In genomic region chr12:6837370-6838060, GRCh38 we compare ENCODE assay signal across 24 cellular contexts. TPM values are rescaled to one million over a fixed set of nuclear protein-coding genes. Genes with fewer than 3 reads are reported as not detected.
DNase-seq lines count a peak whose midpoint lies in the region; ATAC-seq, FAIRE-seq and TF ChIP-seq lines count a peak whose summit lies in the region.
"Had no signal": no experiment of that assay in that cellular context is flagged by ENCODE, and none has a peak within 500 bp of the region (broad histone marks: within the 10 kb centered on the region; RNA-seq: fewer than 3 reads in every experiment).

No MANE protein-coding gene starts in this region.

- no peak overlapping the region for H3K27ac Mint-ChIP-seq in Caco-2 (ENCODE audit: unreplicated experiment)
- H3K27ac Mint-ChIP-seq: B cell; CD8-positive, alpha-beta T cell; GM23338; HFFc6 had no signal

- peak overlapping the region; percentile 21 for H2BK120ac ChIP-seq in neuronal stem cell (ENCODE audit: low read depth, low read length)

- peaks cover 33% of the 10 kb centered on the region for H3K36me3 Mint-ChIP-seq in Caco-2 (ENCODE audit: insufficient read depth, unreplicated experiment)
- H3K36me3 Mint-ChIP-seq: CD4-positive, CD25-positive, alpha-beta regulatory T cell had no signal

- peaks cover 0 to 69% (median 34%) of the 10 kb centered on the region in 9 donors for H3K36me3 ChIP-seq in heart left ventricle
- H3K36me3 ChIP-seq in HepG2 (replicated peaks in 1 of 2; ENCODE audit: control insufficient read depth in 1 of 2, insufficient read depth in 2 of 2, low read length in 2 of 2): peaks cover 12 to 30% of the 10 kb centered on the region in 2 experiments; a peak in 4 of 5 replicates
- H3K36me3 ChIP-seq in right lobe of liver: no peaks in the 10 kb centered on the region
- peaks cover 81% of the 10 kb centered on the region for H3K36me3 ChIP-seq in WERI-Rb-1
- peaks cover 54 to 92% of the 10 kb centered on the region in 2 donors for H3K36me3 ChIP-seq in neuronal stem cell (replicated peaks in 1 of 2; ENCODE audit: control insufficient read depth in 2 of 2, insufficient read depth in 2 of 2, low read length in 2 of 2)
- no peaks in the 10 kb centered on the region for H3K36me3 ChIP-seq in Caco-2 (ENCODE audit: control insufficient read depth, insufficient read depth, low read length)
- H3K36me3 ChIP-seq: BLaER1 had no signal

- ATAC-seq in Right ventricle myocardium inferior (no peak), heart left ventricle (no peak), HepG2 (no peak), right lobe of liver (no peak)
- ATAC-seq: CD8-positive, alpha-beta T cell; GM12878; GM23338; HCT116 had no signal

- no peak for TF ChIP-seq RAD21 in HepG2 (CRISPR knock-in tag; IDR thresholded peaks at IDR 0.05)

- intact Hi-C loops in Right ventricle myocardium inferior (cut with DNase I): no loop called here
- intact Hi-C loops in heart left ventricle (cut with DNase I): no loop called here
- intact Hi-C loops in HepG2 (cut with micrococcal nuclease; ENCODE audit: unreplicated experiment): no loop called here
- intact Hi-C loops in right lobe of liver (cut with DNase I): loop anchor here in 1 of 2 donors (5.0 to 10.0 kb wide), 2 partner anchors 105 to 213 kb away; no protein-coding TSS in a partner anchor
- intact Hi-C loops in Caco-2 (cut with micrococcal nuclease; ENCODE audit: unreplicated experiment): no loop called here

- H3K4me3 Mint-ChIP-seq in Caco-2 (ENCODE audit: unreplicated experiment): no peak overlapping the region
- H3K4me3 Mint-ChIP-seq: B cell; CD4-positive, CD25-positive, alpha-beta regulatory T cell; CD8-positive, alpha-beta T cell; GM23338; H9; HFFc6 had no signal

- TF ChIP-seq EP300 in HepG2 (IDR thresholded peaks at IDR 0.05; ENCODE audit: low read depth in 2 of 2, low read length in 2 of 2) (no peak), HepG2 (CRISPR knock-in tag; IDR thresholded peaks at IDR 0.05; ENCODE audit: borderline replicate concordance) (no peak)

- no peak for FAIRE-seq in HepG2 (lab: Jason Lieb, UNC)
- FAIRE-seq: A204.1, D721Med, GM12878 had no signal

- H2AFZ ChIP-seq in HepG2 (ENCODE audit: low read length) (no peak overlapping the region), neuronal stem cell (ENCODE audit: low read length) (no peak overlapping the region)
- H2AFZ ChIP-seq: GM23338 had no signal

- H3K4ac ChIP-seq in neuronal stem cell (ENCODE audit: low read length): no peak overlapping the region

- H3K79me1 ChIP-seq in neuronal stem cell (ENCODE audit: low read depth, low read length): no peaks in the 10 kb centered on the region

- peak overlapping the region; percentile 82 for H3K23ac ChIP-seq in neuronal stem cell (ENCODE audit: low read depth, low read length, poor library complexity)

- no peaks in the 10 kb centered on the region for H3K27me3 Mint-ChIP-seq in Caco-2 (ENCODE audit: insufficient read depth, unreplicated experiment)

- H3K4me3 ChIP-seq in heart left ventricle: no peak overlapping the region
- H3K4me3 ChIP-seq in HepG2 (replicated peaks in 1 of 3; ENCODE audit: insufficient read depth in 1 of 3, low read depth in 2 of 3, low read length in 3 of 3): no peak overlapping the region
- no peak overlapping the region for H3K4me3 ChIP-seq in right lobe of liver
- no peak overlapping the region for H3K4me3 ChIP-seq in WERI-Rb-1 (ENCODE audit: low read depth, low read length)
- H3K4me3 ChIP-seq in neuronal stem cell (ENCODE audit: low read length in 2 of 2): peak overlapping the region in 1 of 2 donors; percentile 22
- H3K4me3 ChIP-seq in Caco-2 (ENCODE audit: low read depth, low read length): no peak overlapping the region
- H3K4me3 ChIP-seq: BLaER1, GM12878, GM23338 had no signal

- H4K20me1 ChIP-seq in HepG2 (ENCODE audit: insufficient read depth, low read length): no peaks in the 10 kb centered on the region
- H4K20me1 ChIP-seq: BLaER1 had no signal

- 91 to 94% (median 93%) methylated on average over 23 to 26 of the region's 26 CpGs for WGBS in heart left ventricle, 4 donors
- 100% methylated on average over 7 of the region's 26 CpGs for WGBS in HepG2 (ENCODE audit: low lambda C conversion rate)
- WGBS in right lobe of liver (ENCODE audit: insufficient coverage, low coverage, low lambda C conversion rate, missing lambda C conversion rate): 67% methylated on average over 1 of the region's 26 CpGs
- no CpG with 5 or more reads among the region's 26 CpGs for WGBS in neuronal stem cell (ENCODE audit: extremely low coverage in 2 of 2, insufficient read length in 2 of 2, insufficient replicate concordance in 1 of 2), 2 donors

- H4K91ac ChIP-seq in neuronal stem cell (ENCODE audit: low read depth, low read length, poor library complexity): no peak overlapping the region

- TF ChIP-seq CTCF in heart left ventricle (IDR thresholded peaks at IDR 0.05) (no peak), HepG2 (CRISPR knock-in tag; IDR thresholded peaks at IDR 0.05) (no peak), right lobe of liver (IDR thresholded peaks at IDR 0.05) (no peak), WERI-Rb-1 (IDR thresholded peaks at IDR 0.05; ENCODE audit: low read depth, low read length) (no peak), Caco-2 (IDR thresholded peaks at IDR 0.05; ENCODE audit: insufficient read depth in 1 of 2, low read depth in 1 of 2, low read length in 1 of 2, severe bottlenecking in 1 of 2, unreplicated experiment in 1 of 2) (no peak)

- H3K18ac ChIP-seq in neuronal stem cell (ENCODE audit: low read length): no peak overlapping the region

- no peaks in the 10 kb centered on the region for H3K9me3 Mint-ChIP-seq in Caco-2 (ENCODE audit: unreplicated experiment)
- H3K9me3 Mint-ChIP-seq: CD4-positive, CD25-positive, alpha-beta regulatory T cell; CD8-positive, alpha-beta T cell; GM23338; H9; HFFc6 had no signal

- peak overlapping the region; percentile 26 for H2AK5ac ChIP-seq in neuronal stem cell (ENCODE audit: low read depth, low read length)

- peak overlapping the region; percentile 8 for H4K8ac ChIP-seq in neuronal stem cell (ENCODE audit: low read depth, low read length)

- H3K4me1 Mint-ChIP-seq in Caco-2 (ENCODE audit: low read depth, unreplicated experiment): peaks cover 20% of the 10 kb centered on the region

- H2BK5ac ChIP-seq in neuronal stem cell (ENCODE audit: low read length): peak overlapping the region; percentile 15

- DNase-seq in Right ventricle myocardium inferior (ENCODE audit: missing footprints): peak; percentile 22
- DNase-seq in heart left ventricle: no peak
- no peak for DNase-seq in HepG2 (ENCODE audit: low spot score)
- DNase-seq in right lobe of liver: no peak
- no peak for DNase-seq in WERI-Rb-1
- DNase-seq in neuronal stem cell (ENCODE audit: low spot score): no peak
- no peak for DNase-seq in cortex of kidney (lab: John Stamatoyannopoulos, UW)
- no peak for DNase-seq in Caco-2
- DNase-seq: CD4-positive, CD25-positive, alpha-beta regulatory T cell; CD8-positive, alpha-beta T cell; DMS 273 treated with DMSO at 0.1 percent for 48 hours; DMS79; EL; GDM1; H9; HFFc6 had no signal

- CTCF ChIA-PET in HepG2 (lab: Yijun Ruan, JAX; ENCODE audit: low intra/inter-chr PET ratio, low total read pairs) (no interaction called here), Caco-2 (lab: Charles Lee) (interaction anchor here (0.7 to 4.4 kb wide), 3 partner anchors 14 to 84 kb away, joined by 3 to 35 read pairs (median 3); partner anchors contain the start of genes CDCA3, MLF2, SPSB2 and USP5)

- H3K9me3 ChIP-seq in heart left ventricle: no peaks in the 10 kb centered on the region
- no peaks in the 10 kb centered on the region for H3K9me3 ChIP-seq in HepG2 (ENCODE audit: low read length)
- no peaks in the 10 kb centered on the region for H3K9me3 ChIP-seq in right lobe of liver
- H3K9me3 ChIP-seq in WERI-Rb-1 (ENCODE audit: severe bottlenecking): no peaks in the 10 kb centered on the region
- no peaks in the 10 kb centered on the region for H3K9me3 ChIP-seq in neuronal stem cell (replicated peaks in 1 of 2; ENCODE audit: control insufficient read depth in 2 of 2, insufficient read depth in 1 of 2, low read depth in 1 of 2, low read length in 2 of 2)
- H3K9me3 ChIP-seq in Caco-2: no peaks in the 10 kb centered on the region
- H3K9me3 ChIP-seq: BLaER1 had no signal

- H3K79me2 ChIP-seq in HepG2 (ENCODE audit: insufficient read depth, low read length): no peaks in the 10 kb centered on the region

- H3K9ac ChIP-seq in HepG2 (ENCODE audit: insufficient read depth, low read depth, low read length) (no peak overlapping the region), neuronal stem cell (ENCODE audit: low read depth, low read length, poor library complexity) (peak overlapping the region; percentile 74)
- H3K9ac ChIP-seq: BLaER1 had no signal

- H3K4me2 ChIP-seq in HepG2 (ENCODE audit: low read depth, low read length) (no peak overlapping the region), neuronal stem cell (ENCODE audit: insufficient read depth, low read length, poor library complexity, severe bottlenecking) (no peak overlapping the region)
- H3K4me2 ChIP-seq: BLaER1, GM23338 had no signal

- H3K27me3 ChIP-seq in heart left ventricle: no peaks in the 10 kb centered on the region
- no peaks in the 10 kb centered on the region for H3K27me3 ChIP-seq in HepG2 (ENCODE audit: control insufficient read depth in 1 of 2, insufficient read depth in 2 of 2, low read length in 2 of 2)
- no peaks in the 10 kb centered on the region for H3K27me3 ChIP-seq in right lobe of liver
- no peaks in the 10 kb centered on the region for H3K27me3 ChIP-seq in WERI-Rb-1 (ENCODE audit: insufficient read depth, low read depth, severe bottlenecking)
- H3K27me3 ChIP-seq in neuronal stem cell (ENCODE audit: control insufficient read depth in 3 of 3, insufficient read depth in 3 of 3, low read depth in 1 of 3, low read length in 3 of 3): no peaks in the 10 kb centered on the region
- H3K27me3 ChIP-seq in Caco-2 (replicated peaks; ENCODE audit: control insufficient read depth, insufficient read depth, low read length): no peaks in the 10 kb centered on the region

- BruUV-seq in HepG2 (replicated peaks; lab: Mats Ljungman, UMichigan): no TSS peak
- no TSS peak for BruUV-seq in Caco-2 (replicated peaks; lab: Mats Ljungman, UMichigan)

- no peak overlapping the region for H2BK15ac ChIP-seq in neuronal stem cell (ENCODE audit: low read length)

- POLR2A ChIA-PET in HepG2 (lab: Yijun Ruan, JAX) (interaction anchor here (2.7 kb wide), 1 partner anchor 14 kb away, joined by 13 read pairs; the partner anchor contains the start of genes CDCA3 and USP5), Caco-2 (lab: Charles Lee) (no interaction called here)

- TF ChIP-seq POLR2A in heart left ventricle (IDR thresholded peaks at IDR 0.05): no peak
- no peak for TF ChIP-seq POLR2A in HepG2 (IDR thresholded peaks at IDR 0.05; ENCODE audit: insufficient read depth in 1 of 2, low read depth in 2 of 2, low read length in 2 of 2)
- TF ChIP-seq POLR2A in right lobe of liver (IDR thresholded peaks at IDR 0.05): no peak

- in situ Hi-C loops in HepG2 (cut with HindIII; ENCODE audit: extremely low pct_ligation_motif_present, low pct_unique_long_range_greater_than_20kb): no loop called here

- H2BK12ac ChIP-seq in neuronal stem cell (ENCODE audit: low read length): no peak overlapping the region

- H3K14ac ChIP-seq in neuronal stem cell (ENCODE audit: low read length): no peak overlapping the region

- no peak overlapping the region for H3K27ac ChIP-seq in heart left ventricle
- H3K27ac ChIP-seq in HepG2 (ENCODE audit: extremely low read length, insufficient read depth, low read length): no peak overlapping the region
- no peak overlapping the region for H3K27ac ChIP-seq in right lobe of liver
- peak overlapping the region; percentile 98 for H3K27ac ChIP-seq in WERI-Rb-1
- H3K27ac ChIP-seq in neuronal stem cell (replicated peaks; ENCODE audit: low read length): no peak overlapping the region
- H3K27ac ChIP-seq: BLaER1, C4-2B had no signal

- H3K4me1 ChIP-seq in heart left ventricle: peaks cover 0 to 37% (median 12%) of the 10 kb centered on the region in 12 donors
- no peaks in the 10 kb centered on the region for H3K4me1 ChIP-seq in HepG2 (ENCODE audit: insufficient read depth, low read length)
- H3K4me1 ChIP-seq in right lobe of liver: no peaks in the 10 kb centered on the region
- H3K4me1 ChIP-seq in neuronal stem cell (ENCODE audit: control insufficient read depth in 2 of 2, insufficient read depth in 1 of 2, low read depth in 1 of 2, low read length in 2 of 2): peaks cover 0 to 11% of the 10 kb centered on the region in 2 donors
- H3K4me1 ChIP-seq in Caco-2: peaks cover 13% of the 10 kb centered on the region

RNA-seq across cellular contexts. Expression of gene GNB3, which starts 3.2 kb away (rescaled TPM):
- total RNA-seq in Right ventricle myocardium inferior (4.0 TPM), heart left ventricle (10 to 100 TPM in 2 of 9 donors, 1 to 10 TPM in 6, under 1 TPM in 1; 0.64 to 12.4 (median 6.2) TPM), HepG2 (2016; rRNA removed; fragmentation: Illumina TruSeq; extraction: Trizol) (0.17 and 1.3 TPM in 2 replicates), right lobe of liver (under 1 TPM in 4 of 6 experiments, not detected in 2; 0.17 to 0.51 (median 0.43) TPM), Caco-2 (2022) (3.9 and 5.1 TPM in 2 replicates)
- polyA plus RNA-seq in heart left ventricle (1 to 10 TPM; 1.9 to 6.2 TPM), HepG2 (2011; rRNA removed) (3.6 and 3.8 TPM in 2 replicates)
- 0.26 and 0.30 TPM in 2 replicates for total RNA-seq in HepG2 (2016; cell fraction: cytosol; rRNA removed; fragmentation: Illumina TruSeq; extraction: Trizol; ENCODE audit: low read depth)
- 0.15 and 0.84 TPM in 2 replicates for total RNA-seq in HepG2 (2016; cell fraction: insoluble cytoplasmic fraction; rRNA removed; fragmentation: Illumina TruSeq; extraction: Trizol)
- total RNA-seq in HepG2 (2016; cell fraction: membrane; rRNA removed; fragmentation: Illumina TruSeq; extraction: Trizol): 0.14 and 0.46 TPM in 2 replicates
- total RNA-seq in HepG2 (2016; cell fraction: nucleus; rRNA removed; fragmentation: Illumina TruSeq; extraction: Trizol): 0.84 and 2.6 TPM in 2 replicates
- polyA plus RNA-seq in HepG2 (2011; cell fraction: cytosol; rRNA removed): 0.58 and 1.0 TPM in 2 replicates
- polyA plus RNA-seq in HepG2 (2011; cell fraction: nucleus; rRNA removed): 31.0 and 48.1 TPM in 2 replicates
- polyA plus RNA-seq in HepG2 (2012): 1.9 and 2.1 TPM in 2 replicates
- 0.17 and 0.24 TPM in 2 replicates for polyA plus RNA-seq in HepG2 (2016; cell fraction: cytosol; fragmentation: Illumina TruSeq; extraction: Trizol; ENCODE audit: low read depth)
- polyA plus RNA-seq in HepG2 (2016; cell fraction: insoluble cytoplasmic fraction; fragmentation: Illumina TruSeq; extraction: Trizol; ENCODE audit: low read depth): 0.56 and 0.57 TPM in 2 replicates
- polyA plus RNA-seq in HepG2 (2016; cell fraction: membrane; fragmentation: Illumina TruSeq; extraction: Trizol; ENCODE audit: low read depth): 0.18 and 0.34 TPM in 2 replicates
- polyA plus RNA-seq in HepG2 (2016; cell fraction: nucleus; fragmentation: Illumina TruSeq; extraction: Trizol; ENCODE audit: insufficient read depth, low read depth): 9.0 and 13.6 TPM in 2 replicates
- 0.07 and 2.9 TPM in 2 replicates for polyA minus RNA-seq in HepG2 (2011; rRNA and poly(A)+ RNA removed; ENCODE audit: low replicate concordance)
- not detected in 2 replicates for polyA minus RNA-seq in HepG2 (2011; cell fraction: cytosol; rRNA and poly(A)+ RNA removed)
- 8.1 and 8.2 TPM in 2 replicates for polyA minus RNA-seq in HepG2 (2011; cell fraction: nucleus; rRNA and poly(A)+ RNA removed)
- polyA plus RNA-seq in neuronal stem cell (2013, experiment 1 of 2): 8.6 TPM
- polyA plus RNA-seq in neuronal stem cell (2013, experiment 2 of 2): 8.2 TPM
- total RNA-seq: CD4-positive, CD25-positive, alpha-beta regulatory T cell had no signal
- polyA plus RNA-seq: CD4-positive, CD25-positive, alpha-beta regulatory T cell had no signal

RNA-seq across cellular contexts. Expression of gene P3H3, which starts 9.3 kb away (rescaled TPM):
- total RNA-seq in Right ventricle myocardium inferior (10.3 TPM), heart left ventricle (10 to 100 TPM in 7 of 9 donors, 1 to 10 TPM in 2; 4.2 to 26.7 (median 16.6) TPM), HepG2 (2016; rRNA removed; fragmentation: Illumina TruSeq; extraction: Trizol) (7.9 and 20.5 TPM in 2 replicates), right lobe of liver (1 to 10 TPM in 5 of 6 experiments, under 1 TPM in 1; 0.98 to 2.1 (median 1.5) TPM), Caco-2 (2022) (25.1 and 25.6 TPM in 2 replicates)
- polyA plus RNA-seq in heart left ventricle (10 to 100 TPM; 11.5 to 29.9 TPM), HepG2 (2011; rRNA removed) (20.1 and 21.1 TPM in 2 replicates)
- total RNA-seq in HepG2 (2016; cell fraction: cytosol; rRNA removed; fragmentation: Illumina TruSeq; extraction: Trizol; ENCODE audit: low read depth): 14.4 and 19.9 TPM in 2 replicates
- total RNA-seq in HepG2 (2016; cell fraction: insoluble cytoplasmic fraction; rRNA removed; fragmentation: Illumina TruSeq; extraction: Trizol): 6.3 and 20.7 TPM in 2 replicates
- 5.4 and 5.7 TPM in 2 replicates for total RNA-seq in HepG2 (2016; cell fraction: membrane; rRNA removed; fragmentation: Illumina TruSeq; extraction: Trizol)
- 23.7 and 28.0 TPM in 2 replicates for total RNA-seq in HepG2 (2016; cell fraction: nucleus; rRNA removed; fragmentation: Illumina TruSeq; extraction: Trizol)
- polyA plus RNA-seq in HepG2 (2011; cell fraction: cytosol; rRNA removed): 12.3 and 21.8 TPM in 2 replicates
- polyA plus RNA-seq in HepG2 (2011; cell fraction: nucleus; rRNA removed): 72.0 and 79.4 TPM in 2 replicates
- 20.2 and 27.2 TPM in 2 replicates for polyA plus RNA-seq in HepG2 (2012)
- polyA plus RNA-seq in HepG2 (2016; cell fraction: cytosol; fragmentation: Illumina TruSeq; extraction: Trizol; ENCODE audit: low read depth): 1.8 and 2.1 TPM in 2 replicates
- 8.0 and 10.2 TPM in 2 replicates for polyA plus RNA-seq in HepG2 (2016; cell fraction: insoluble cytoplasmic fraction; fragmentation: Illumina TruSeq; extraction: Trizol; ENCODE audit: low read depth)
- 3.0 and 3.3 TPM in 2 replicates for polyA plus RNA-seq in HepG2 (2016; cell fraction: membrane; fragmentation: Illumina TruSeq; extraction: Trizol; ENCODE audit: low read depth)
- 52.6 and 56.5 TPM in 2 replicates for polyA plus RNA-seq in HepG2 (2016; cell fraction: nucleus; fragmentation: Illumina TruSeq; extraction: Trizol; ENCODE audit: insufficient read depth, low read depth)
- 0.12 and 24.7 TPM in 2 replicates for polyA minus RNA-seq in HepG2 (2011; rRNA and poly(A)+ RNA removed; ENCODE audit: low replicate concordance)
- 10.2 and 13.7 TPM in 2 replicates for polyA minus RNA-seq in HepG2 (2011; cell fraction: cytosol; rRNA and poly(A)+ RNA removed)
- polyA minus RNA-seq in HepG2 (2011; cell fraction: nucleus; rRNA and poly(A)+ RNA removed): 19.1 and 20.3 TPM in 2 replicates
- 22.0 TPM for polyA plus RNA-seq in neuronal stem cell (2013, experiment 1 of 2)
- polyA plus RNA-seq in neuronal stem cell (2013, experiment 2 of 2): 21.2 TPM
- total RNA-seq: B cell had no signal

RNA-seq across cellular contexts. Expression of gene CDCA3, which starts 13.6 kb away (rescaled TPM):
- total RNA-seq in Right ventricle myocardium inferior (1.2 TPM), heart left ventricle (1 to 10 TPM in 1 of 9 donors, under 1 TPM in 7, not detected in 1; 0.44 to 8.3 (median 0.96) TPM), HepG2 (2016; rRNA removed; fragmentation: Illumina TruSeq; extraction: Trizol) (51.9 and 56.5 TPM in 2 replicates), right lobe of liver (1 to 10 TPM in 4 of 6 experiments, under 1 TPM in 2; 0.62 to 1.7 (median 1.3) TPM), Caco-2 (2022) (147 and 152 TPM in 2 replicates)
- polyA plus RNA-seq in heart left ventricle (under 1 TPM; 0.42 to 0.65 TPM), HepG2 (2011; rRNA removed) (21.8 and 32.7 TPM in 2 replicates)
- 18.2 and 19.1 TPM in 2 replicates for total RNA-seq in HepG2 (2016; cell fraction: cytosol; rRNA removed; fragmentation: Illumina TruSeq; extraction: Trizol; ENCODE audit: low read depth)
- total RNA-seq in HepG2 (2016; cell fraction: insoluble cytoplasmic fraction; rRNA removed; fragmentation: Illumina TruSeq; extraction: Trizol): 50.0 and 55.6 TPM in 2 replicates
- total RNA-seq in HepG2 (2016; cell fraction: membrane; rRNA removed; fragmentation: Illumina TruSeq; extraction: Trizol): 20.4 and 21.6 TPM in 2 replicates
- 31.7 and 43.0 TPM in 2 replicates for total RNA-seq in HepG2 (2016; cell fraction: nucleus; rRNA removed; fragmentation: Illumina TruSeq; extraction: Trizol)
- 13.5 and 33.7 TPM in 2 replicates for polyA plus RNA-seq in HepG2 (2011; cell fraction: cytosol; rRNA removed)
- polyA plus RNA-seq in HepG2 (2011; cell fraction: nucleus; rRNA removed): 64.2 and 90.2 TPM in 2 replicates
- polyA plus RNA-seq in HepG2 (2012): 11.7 and 21.3 TPM in 2 replicates
- 16.4 and 16.7 TPM in 2 replicates for polyA plus RNA-seq in HepG2 (2016; cell fraction: cytosol; fragmentation: Illumina TruSeq; extraction: Trizol; ENCODE audit: low read depth)
- polyA plus RNA-seq in HepG2 (2016; cell fraction: insoluble cytoplasmic fraction; fragmentation: Illumina TruSeq; extraction: Trizol; ENCODE audit: low read depth): 57.9 and 60.0 TPM in 2 replicates
- 15.5 and 16.6 TPM in 2 replicates for polyA plus RNA-seq in HepG2 (2016; cell fraction: membrane; fragmentation: Illumina TruSeq; extraction: Trizol; ENCODE audit: low read depth)
- polyA plus RNA-seq in HepG2 (2016; cell fraction: nucleus; fragmentation: Illumina TruSeq; extraction: Trizol; ENCODE audit: insufficient read depth, low read depth): 101 and 114 TPM in 2 replicates
- polyA minus RNA-seq in HepG2 (2011; rRNA and poly(A)+ RNA removed; ENCODE audit: low replicate concordance): 37.9 and 93.4 TPM in 2 replicates
- 13.8 and 22.5 TPM in 2 replicates for polyA minus RNA-seq in HepG2 (2011; cell fraction: cytosol; rRNA and poly(A)+ RNA removed)
- polyA minus RNA-seq in HepG2 (2011; cell fraction: nucleus; rRNA and poly(A)+ RNA removed): 19.8 and 31.5 TPM in 2 replicates
- polyA plus RNA-seq in neuronal stem cell (2013, experiment 1 of 2): 81.3 TPM
- 79.5 TPM for polyA plus RNA-seq in neuronal stem cell (2013, experiment 2 of 2)

RNA-seq across cellular contexts. Expression of gene USP5, which starts 14.4 kb away (rescaled TPM):
- total RNA-seq in Right ventricle myocardium inferior (62.0 TPM), heart left ventricle (10 to 100 TPM; 42.0 to 96.8 (median 61.6) TPM), HepG2 (2016; rRNA removed; fragmentation: Illumina TruSeq; extraction: Trizol) (53.4 and 56.0 TPM in 2 replicates), right lobe of liver (10 to 100 TPM; 38.2 to 59.5 (median 42.6) TPM), Caco-2 (2022) (226 and 230 TPM in 2 replicates)
- polyA plus RNA-seq in heart left ventricle (10 to 100 TPM; 23.4 to 52.8 TPM), HepG2 (2011; rRNA removed) (39.6 and 42.8 TPM in 2 replicates)
- total RNA-seq in HepG2 (2016; cell fraction: cytosol; rRNA removed; fragmentation: Illumina TruSeq; extraction: Trizol; ENCODE audit: low read depth): 5.2 and 5.4 TPM in 2 replicates
- total RNA-seq in HepG2 (2016; cell fraction: insoluble cytoplasmic fraction; rRNA removed; fragmentation: Illumina TruSeq; extraction: Trizol): 45.2 and 58.2 TPM in 2 replicates
- 10.8 and 12.8 TPM in 2 replicates for total RNA-seq in HepG2 (2016; cell fraction: membrane; rRNA removed; fragmentation: Illumina TruSeq; extraction: Trizol)
- total RNA-seq in HepG2 (2016; cell fraction: nucleus; rRNA removed; fragmentation: Illumina TruSeq; extraction: Trizol): 32.6 and 33.8 TPM in 2 replicates
- polyA plus RNA-seq in HepG2 (2011; cell fraction: cytosol; rRNA removed): 27.0 and 32.1 TPM in 2 replicates
- polyA plus RNA-seq in HepG2 (2011; cell fraction: nucleus; rRNA removed): 68.8 and 89.3 TPM in 2 replicates
- 27.9 and 33.1 TPM in 2 replicates for polyA plus RNA-seq in HepG2 (2012)
- polyA plus RNA-seq in HepG2 (2016; cell fraction: cytosol; fragmentation: Illumina TruSeq; extraction: Trizol; ENCODE audit: low read depth): 4.2 and 4.5 TPM in 2 replicates
- polyA plus RNA-seq in HepG2 (2016; cell fraction: insoluble cytoplasmic fraction; fragmentation: Illumina TruSeq; extraction: Trizol; ENCODE audit: low read depth): 34.9 and 45.9 TPM in 2 replicates
- polyA plus RNA-seq in HepG2 (2016; cell fraction: membrane; fragmentation: Illumina TruSeq; extraction: Trizol; ENCODE audit: low read depth): 7.6 and 9.6 TPM in 2 replicates
- 58.8 and 61.0 TPM in 2 replicates for polyA plus RNA-seq in HepG2 (2016; cell fraction: nucleus; fragmentation: Illumina TruSeq; extraction: Trizol; ENCODE audit: insufficient read depth, low read depth)
- polyA minus RNA-seq in HepG2 (2011; rRNA and poly(A)+ RNA removed; ENCODE audit: low replicate concordance): 91.2 and 159 TPM in 2 replicates
- 29.6 and 30.0 TPM in 2 replicates for polyA minus RNA-seq in HepG2 (2011; cell fraction: cytosol; rRNA and poly(A)+ RNA removed)
- polyA minus RNA-seq in HepG2 (2011; cell fraction: nucleus; rRNA and poly(A)+ RNA removed): 21.5 and 25.2 TPM in 2 replicates
- polyA plus RNA-seq in neuronal stem cell (2013, experiment 1 of 2): 80.9 TPM
- polyA plus RNA-seq in neuronal stem cell (2013, experiment 2 of 2): 82.6 TPM

RNA-seq across cellular contexts. Expression of gene GPR162, which starts 15.9 kb away (rescaled TPM):
- total RNA-seq in Right ventricle myocardium inferior (7.8 TPM), heart left ventricle (1 to 10 TPM; 1.8 to 5.2 (median 2.9) TPM), HepG2 (2016; rRNA removed; fragmentation: Illumina TruSeq; extraction: Trizol) (not detected in 2 replicates), right lobe of liver (1 to 10 TPM in 4 of 6 experiments, under 1 TPM in 2; 0.37 to 3.1 (median 2.1) TPM), Caco-2 (2022) (0.81 and 1.2 TPM in 2 replicates)
- polyA plus RNA-seq in heart left ventricle (1 to 10 TPM; 4.4 to 7.7 TPM), HepG2 (2011; rRNA removed) (0.08 and 0.10 TPM in 2 replicates)
- total RNA-seq in HepG2 (2016; cell fraction: cytosol; rRNA removed; fragmentation: Illumina TruSeq; extraction: Trizol; ENCODE audit: low read depth): not detected in 2 replicates
- not detected in 2 replicates for total RNA-seq in HepG2 (2016; cell fraction: insoluble cytoplasmic fraction; rRNA removed; fragmentation: Illumina TruSeq; extraction: Trizol)
- total RNA-seq in HepG2 (2016; cell fraction: membrane; rRNA removed; fragmentation: Illumina TruSeq; extraction: Trizol): not detected in 2 replicates
- not detected in 2 replicates for total RNA-seq in HepG2 (2016; cell fraction: nucleus; rRNA removed; fragmentation: Illumina TruSeq; extraction: Trizol)
- 0.05 and 0.08 TPM in 2 replicates for polyA plus RNA-seq in HepG2 (2011; cell fraction: cytosol; rRNA removed)
- polyA plus RNA-seq in HepG2 (2011; cell fraction: nucleus; rRNA removed): 0.34 and 0.66 TPM in 2 replicates
- polyA plus RNA-seq in HepG2 (2012): 0.51 and 0.78 TPM in 2 replicates
- polyA plus RNA-seq in HepG2 (2016; cell fraction: cytosol; fragmentation: Illumina TruSeq; extraction: Trizol; ENCODE audit: low read depth): not detected in 2 replicates
- polyA plus RNA-seq in HepG2 (2016; cell fraction: insoluble cytoplasmic fraction; fragmentation: Illumina TruSeq; extraction: Trizol; ENCODE audit: low read depth): not detected in 2 replicates
- polyA plus RNA-seq in HepG2 (2016; cell fraction: membrane; fragmentation: Illumina TruSeq; extraction: Trizol; ENCODE audit: low read depth): not detected in 2 replicates
- not detected in 2 replicates for polyA plus RNA-seq in HepG2 (2016; cell fraction: nucleus; fragmentation: Illumina TruSeq; extraction: Trizol; ENCODE audit: insufficient read depth, low read depth)
- polyA minus RNA-seq in HepG2 (2011; rRNA and poly(A)+ RNA removed; ENCODE audit: low replicate concordance): not detected in 2 replicates
- polyA minus RNA-seq in HepG2 (2011; cell fraction: cytosol; rRNA and poly(A)+ RNA removed): not detected in 2 replicates
- not detected in 2 replicates for polyA minus RNA-seq in HepG2 (2011; cell fraction: nucleus; rRNA and poly(A)+ RNA removed)
- 34.0 TPM for polyA plus RNA-seq in neuronal stem cell (2013, experiment 1 of 2)
- 28.4 TPM for polyA plus RNA-seq in neuronal stem cell (2013, experiment 2 of 2)
- total RNA-seq: B cell; CD4-positive, CD25-positive, alpha-beta regulatory T cell; CD8-positive, alpha-beta T cell; GM12878 had no signal
- polyA plus RNA-seq: CD4-positive, CD25-positive, alpha-beta regulatory T cell; GM12878 had no signal
